ENCODE assay signal across 24 cellular contexts in genomic region chr2:226208726-226209125, GRCh38.
DNase-seq lines count a peak whose midpoint lies in the region; ATAC-seq and TF ChIP-seq lines count a peak whose summit lies in the region.
"Had no signal": no experiment of that assay in that cellular context is flagged by ENCODE, and none has a peak within 500 bp of the region (broad histone marks: within the 10 kb centered on the region; RNA-seq: fewer than 3 reads in every experiment).

No MANE protein-coding gene starts in this region.

- no peak for ATAC-seq in GM19397 (IDR thresholded peaks at IDR 0.05; ENCODE audit: unreplicated experiment)
- ATAC-seq: foreskin keratinocyte, T-cell had no signal

- no peak for TF ChIP-seq CTCF in SU-DHL-6 (IDR thresholded peaks at IDR 0.05; ENCODE audit: insufficient read depth, low read length, poor library complexity, severe bottlenecking)
- TF ChIP-seq CTCF in osteoblast (IDR thresholded peaks at IDR 0.05; ENCODE audit: extremely low read depth, low read depth, low read length), result no peak
- TF ChIP-seq CTCF in nephron progenitor cell (IDR thresholded peaks at IDR 0.05), result no peak

- H3K27me3 ChIP-seq in SU-DHL-6 (ENCODE audit: low read length), result no peaks in the 10 kb centered on the region
- no peaks in the 10 kb centered on the region for H3K27me3 ChIP-seq in osteoblast (ENCODE audit: insufficient read depth, low read length)
- H3K27me3 ChIP-seq: foreskin keratinocyte had no signal

- H3K4me3 Mint-ChIP-seq in nephron progenitor cell, result no peak overlapping the region
- H3K4me3 Mint-ChIP-seq: activated naive CD4-positive, alpha-beta T cell treated with anti-CD3 and anti-CD28 coated beads, Interleukin-2, amount 50 U/mL, for 24 hours; CD4-positive, alpha-beta T cell; endodermal cell; T-cell had no signal

- H3K36me3 ChIP-seq in SU-DHL-6 (ENCODE audit: low read length) (no peaks in the 10 kb centered on the region), osteoblast (ENCODE audit: insufficient read depth, low read length) (no peaks in the 10 kb centered on the region)
- H3K36me3 ChIP-seq: HAP-1, lower lobe of right lung had no signal

- H3K4me1 Mint-ChIP-seq in nephron progenitor cell, result peaks cover 5% of the 10 kb centered on the region
- H3K4me1 Mint-ChIP-seq: activated naive CD4-positive, alpha-beta T cell treated with anti-CD3 and anti-CD28 coated beads, Interleukin-2, amount 50 U/mL, for 24 hours; T-cell had no signal

- DNase-seq in HCEC 1CT, result peak; percentile 19
- DNase-seq in fibroblast of gingiva (ENCODE audit: low read depth), result peak; percentile 6
- DNase-seq in osteoblast (ENCODE audit: insufficient read length, low spot score, missing footprints), result no peak
- DNase-seq in MV-4-11 (lab: John Stamatoyannopoulos, UW), result no peak
- DNase-seq in kidney tubule cell (ENCODE audit: low spot score), result no peak
- no peak for DNase-seq in nephron progenitor cell
- DNase-seq: CD4-positive, alpha-beta T cell; DMS 273 treated with DMSO at 0.1 percent for 48 hours; endodermal cell; kidney; lower lobe of right lung; NCI-H1048; NCI-H2029 treated with DMSO at 0.1 percent for 48 hours; NCI-H446; SHP77; small intestine; stimulated activated naive CD4-positive, alpha-beta T cell; T-cell had no signal

- H3K27ac Mint-ChIP-seq in nephron progenitor cell, result no peak overlapping the region
- H3K27ac Mint-ChIP-seq: activated naive CD4-positive, alpha-beta T cell treated with anti-CD3 and anti-CD28 coated beads, Interleukin-2, amount 50 U/mL, for 24 hours; CD4-positive, alpha-beta T cell; endodermal cell; T-cell had no signal

- peak overlapping the region; percentile 56 for H2AFZ ChIP-seq in SU-DHL-6 (ENCODE audit: low read depth, low read length, severe bottlenecking)
- H2AFZ ChIP-seq in osteoblast (ENCODE audit: low read length), result peak overlapping the region; percentile 49

- H3K27me3 Mint-ChIP-seq in nephron progenitor cell (ENCODE audit: low read depth, poor library complexity), result no peaks in the 10 kb centered on the region

- H3K9me3 Mint-ChIP-seq in nephron progenitor cell, result no peaks in the 10 kb centered on the region
- H3K9me3 Mint-ChIP-seq: activated naive CD4-positive, alpha-beta T cell treated with anti-CD3 and anti-CD28 coated beads, Interleukin-2, amount 50 U/mL, for 24 hours; CD4-positive, alpha-beta T cell; endodermal cell; T-cell had no signal

- H3K27ac ChIP-seq in SU-DHL-6 (ENCODE audit: low read depth, low read length) (no peak overlapping the region), osteoblast (ENCODE audit: low read depth, low read length) (no peak overlapping the region)
- H3K27ac ChIP-seq: foreskin keratinocyte, KMS-11, lower lobe of right lung had no signal

- no peaks in the 10 kb centered on the region for H4K20me1 ChIP-seq in SU-DHL-6 (ENCODE audit: low read depth, low read length)
- H4K20me1 ChIP-seq in osteoblast (ENCODE audit: insufficient read depth, low read length), result no peaks in the 10 kb centered on the region

- H3K79me2 ChIP-seq in SU-DHL-6 (ENCODE audit: insufficient read depth, low read length) (no peaks in the 10 kb centered on the region), osteoblast (ENCODE audit: insufficient read depth, low read length) (no peaks in the 10 kb centered on the region)

- no peaks in the 10 kb centered on the region for H3K9me2 ChIP-seq in SU-DHL-6 (replicated peaks; ENCODE audit: insufficient read depth, low read length)

- no peak overlapping the region for H3K9ac ChIP-seq in SU-DHL-6 (ENCODE audit: low read length)
- H3K9ac ChIP-seq: KMS-11 had no signal

- H3K9me3 ChIP-seq in SU-DHL-6 (ENCODE audit: insufficient read depth, low read length), result no peaks in the 10 kb centered on the region
- H3K9me3 ChIP-seq in osteoblast (ENCODE audit: low read depth, low read length), result no peaks in the 10 kb centered on the region
- H3K9me3 ChIP-seq: HAP-1, lower lobe of right lung had no signal

- H3K36me3 Mint-ChIP-seq in nephron progenitor cell (ENCODE audit: low read depth), result no peaks in the 10 kb centered on the region
- H3K36me3 Mint-ChIP-seq: activated naive CD4-positive, alpha-beta T cell treated with anti-CD3 and anti-CD28 coated beads, Interleukin-2, amount 50 U/mL, for 24 hours; T-cell had no signal

- no peak overlapping the region for H3K4me2 ChIP-seq in SU-DHL-6 (ENCODE audit: low read depth, low read length, poor library complexity, severe bottlenecking)
- H3K4me2 ChIP-seq in osteoblast (ENCODE audit: insufficient read depth, low read length), result no peak overlapping the region
- H3K4me2 ChIP-seq: KMS-11 had no signal

- H3K4me3 ChIP-seq in SU-DHL-6 (ENCODE audit: insufficient read depth, low read length, poor library complexity, severe bottlenecking) (no peak overlapping the region), osteoblast (ENCODE audit: insufficient read depth, low read length) (no peak overlapping the region)
- H3K4me3 ChIP-seq: HAP-1, lower lobe of right lung had no signal

- H3K4me1 ChIP-seq in osteoblast (ENCODE audit: insufficient read depth, low read length), result peaks cover 26% of the 10 kb centered on the region
- H3K4me1 ChIP-seq: HAP-1 had no signal

- no peaks in the 10 kb centered on the region for H3F3A ChIP-seq in SU-DHL-6 (ENCODE audit: insufficient read depth)

Comparison
In these comparisons a context has a peak if more than half of its experiments do, and no peak if none do; other contexts are left out.
1. DNase-seq: peak in HCEC 1CT (single experiment) and fibroblast of gingiva (single experiment); none in osteoblast (single experiment), MV-4-11 (single experiment), kidney tubule cell (single experiment) and nephron progenitor cell (single experiment).